In genomic region chr1:21264913-21265312, GRCh38 we compare ENCODE assay signal across 16 cellular contexts. TPM values are rescaled to one million over a fixed set of nuclear protein-coding genes. Genes with fewer than 3 reads are reported as not detected.
DNase-seq lines count a peak whose midpoint lies in the region; ATAC-seq, FAIRE-seq and TF ChIP-seq lines count a peak whose summit lies in the region.
"Had no signal": no experiment of that assay in that cellular context is flagged by ENCODE, and none has a peak within 500 bp of the region (broad histone marks: within the 10 kb centered on the region; RNA-seq: fewer than 3 reads in every experiment).

No MANE protein-coding gene starts in this region.

- peaks cover 16% of the 10 kb centered on the region for H3K27me3 Mint-ChIP-seq in endothelial cell (ENCODE audit: unreplicated experiment)
- H3K27me3 Mint-ChIP-seq: CD8-positive, alpha-beta memory T cell; stimulated activated memory B cell treated with anti-CD40 and anti-IgM and Interleukin-4, amounts not matched to agents 10 μg/mL and 1 μg/mL and 100 μg/mL, for 72 hours had no signal

- CTCF ChIA-PET in RWPE1 (lab: Yijun Ruan, JAX), result interaction anchor here (1.4 kb wide), 1 partner anchor 10 kb away, joined by 3 read pairs; no protein-coding TSS in a partner anchor

- TF ChIP-seq POLR2A in GM12891 (IDR thresholded peaks at IDR 0.05; ENCODE audit: low read depth, low read length), result no peak

- POLR2A ChIA-PET in RWPE1 (lab: Yijun Ruan, JAX; ENCODE audit: low non-redundant PET), result no interaction called here

- H3K36me3 Mint-ChIP-seq in endothelial cell (ENCODE audit: low read depth, unreplicated experiment), result peaks cover 49% of the 10 kb centered on the region
- H3K36me3 Mint-ChIP-seq in stimulated activated effector memory CD8-positive, alpha-beta T cell treated with anti-CD3 and anti-CD28 coated beads, Interleukin-12 subunit alpha, Interleukin-12 subunit beta, amount 100 ng/mL, for 72 hours, result peaks cover 69% of the 10 kb centered on the region

- peaks cover 24% of the 10 kb centered on the region for H3K4me1 Mint-ChIP-seq in endothelial cell (ENCODE audit: unreplicated experiment)
- peaks cover 49% of the 10 kb centered on the region for H3K4me1 Mint-ChIP-seq in stimulated activated effector memory CD8-positive, alpha-beta T cell treated with anti-CD3 and anti-CD28 coated beads, Interleukin-12 subunit alpha, Interleukin-12 subunit beta, amount 100 ng/mL, for 72 hours

- DNase-seq in ELF-1 (ENCODE audit: low read depth, low spot score), result peak; percentile 75
- DNase-seq in RWPE1 (ENCODE audit: low spot score), result no peak
- no peak for DNase-seq in endothelial cell (ENCODE audit: low spot score)
- DNase-seq in stimulated activated effector memory CD8-positive, alpha-beta T cell treated with anti-CD3 and anti-CD28 coated beads, Interleukin-12 subunit alpha, Interleukin-12 subunit beta, amount 100 ng/mL, for 72 hours (ENCODE audit: low spot score in 2 of 2), result no peak
- DNase-seq in GM12891 (ENCODE audit: insufficient read length, low spot score), result no peak
- DNase-seq in NCI-H82 treated with DMSO at 0.1 percent for 48 hours (lab: John Stamatoyannopoulos, UW; ENCODE audit: unreplicated experiment), result no peak
- DNase-seq: activated gamma-delta T cell treated with Interleukin-2 at 50 U/mL for 16 hours; CD8-positive, alpha-beta memory T cell; left ventricle myocardium superior; NCI-H82; nucleus accumbens had no signal

- TF ChIP-seq CTCF in RWPE1 (conservative IDR thresholded peaks at IDR 0.05; ENCODE audit: low read depth) (no peak), endothelial cell (IDR thresholded peaks at IDR 0.05; ENCODE audit: unreplicated experiment) (no peak)

- no peak for ATAC-seq in stimulated activated effector memory CD8-positive, alpha-beta T cell treated with anti-CD3 and anti-CD28 coated beads, Interleukin-12 subunit alpha, Interleukin-12 subunit beta, amount 100 ng/mL, for 72 hours
- ATAC-seq in HG03159 (IDR thresholded peaks at IDR 0.05; ENCODE audit: unreplicated experiment), result no peak
- ATAC-seq: activated CD4-positive, CD25-positive, alpha-beta regulatory T cell treated with anti-CD3 and anti-CD28 coated beads, Interleukin-2, amount 50 U/mL, for 24 hours; left ventricle myocardium superior; SK-N-SH treated with all-trans-retinoic acid at 6 μM for 48 hours; stimulated activated memory B cell treated with anti-CD40 and anti-IgM and Interleukin-4, amounts not matched to agents 10 μg/mL and 1 μg/mL and 100 μg/mL, for 72 hours had no signal

- peak overlapping the region; percentile 11 for H3K27ac Mint-ChIP-seq in endothelial cell (ENCODE audit: unreplicated experiment)
- H3K27ac Mint-ChIP-seq in stimulated activated effector memory CD8-positive, alpha-beta T cell treated with anti-CD3 and anti-CD28 coated beads, Interleukin-12 subunit alpha, Interleukin-12 subunit beta, amount 100 ng/mL, for 72 hours, result peak overlapping the region; percentile 33
- H3K27ac Mint-ChIP-seq: stimulated activated memory B cell treated with anti-CD40 and anti-IgM and Interleukin-4, amounts not matched to agents 10 μg/mL and 1 μg/mL and 100 μg/mL, for 72 hours had no signal

- FAIRE-seq in GM12891 (lab: Jason Lieb, UNC), result no peak
- FAIRE-seq: H1 had no signal

- peak overlapping the region; percentile 92 for H3K27ac ChIP-seq in RWPE1

- H3K9me3 Mint-ChIP-seq in endothelial cell (ENCODE audit: unreplicated experiment), result no peaks in the 10 kb centered on the region
- no peaks in the 10 kb centered on the region for H3K9me3 Mint-ChIP-seq in stimulated activated effector memory CD8-positive, alpha-beta T cell treated with anti-CD3 and anti-CD28 coated beads, Interleukin-12 subunit alpha, Interleukin-12 subunit beta, amount 100 ng/mL, for 72 hours
- H3K9me3 Mint-ChIP-seq: CD8-positive, alpha-beta memory T cell; stimulated activated memory B cell treated with anti-CD40 and anti-IgM and Interleukin-4, amounts not matched to agents 10 μg/mL and 1 μg/mL and 100 μg/mL, for 72 hours had no signal

- peak overlapping the region; percentile 16 for H3K4me3 Mint-ChIP-seq in endothelial cell (ENCODE audit: unreplicated experiment)
- no peak overlapping the region for H3K4me3 Mint-ChIP-seq in stimulated activated effector memory CD8-positive, alpha-beta T cell treated with anti-CD3 and anti-CD28 coated beads, Interleukin-12 subunit alpha, Interleukin-12 subunit beta, amount 100 ng/mL, for 72 hours
- H3K4me3 Mint-ChIP-seq: CD8-positive, alpha-beta memory T cell; stimulated activated memory B cell treated with anti-CD40 and anti-IgM and Interleukin-4, amounts not matched to agents 10 μg/mL and 1 μg/mL and 100 μg/mL, for 72 hours had no signal

TF ChIP-seq in GM12891, 5 proteins besides CTCF, POLR2A, EP300 and RAD21:
- TF ChIP-seq POLR2AphosphoS5 (IDR thresholded peaks at IDR 0.05; ENCODE audit: low read depth, low read length) (no peak), POU2F2 (IDR thresholded peaks at IDR 0.05; ENCODE audit: low read depth, low read length) (no peak), TAF1 (IDR thresholded peaks at IDR 0.05; ENCODE audit: low read depth, low read length) (no peak), SPI1 (IDR thresholded peaks at IDR 0.05; ENCODE audit: low read depth, low read length) (no peak), PAX5 (IDR thresholded peaks at IDR 0.05; ENCODE audit: insufficient read depth, low read length, severe bottlenecking) (no peak)
TF ChIP-seq in GM12891: peak in this region for 0.

RNA-seq across cellular contexts. Expression of gene ECE1, which starts 25.4 kb away (rescaled TPM):
- total RNA-seq in endothelial cell (ENCODE audit: unreplicated experiment), result 328 TPM
- 7.9 TPM for polyA plus RNA-seq in GM12891 (2012; ENCODE audit: low read depth, missing spikeins)
